Comparison of ENCODE assay signal across 1 cellular context in the genomic region with DNA sequence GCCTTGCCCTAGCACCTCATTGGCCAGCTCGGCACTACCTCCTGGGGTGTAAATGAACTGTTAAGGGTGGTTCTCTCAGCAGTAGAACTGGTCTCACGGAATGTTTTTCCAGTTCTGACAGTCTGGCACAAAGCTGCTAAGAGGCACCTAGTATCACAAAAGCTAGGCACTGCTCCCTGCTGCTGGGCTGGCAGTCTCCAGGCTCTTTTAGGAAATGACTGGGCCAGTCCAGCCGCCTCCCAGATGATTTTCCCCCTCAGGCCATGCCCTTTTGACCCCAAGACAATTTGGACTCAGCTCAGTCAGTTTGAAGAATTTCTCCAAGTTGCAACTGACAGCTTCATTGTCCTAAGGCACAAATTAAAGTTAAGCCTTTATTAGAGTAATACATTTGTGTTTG.
TF ChIP-seq lines count a peak whose summit lies in the region.

No MANE protein-coding gene starts in this region.

TF ChIP-seq in endothelial cell of umbilical vein, 7 proteins besides CTCF, POLR2A, EP300 and RAD21:
- TF ChIP-seq FOS (IDR thresholded peaks at IDR 0.05; ENCODE audit: borderline replicate concordance, insufficient read depth, low read length) (no peak), EZH2 (IDR thresholded peaks at IDR 0.05; ENCODE audit: borderline replicate concordance, low read depth, low read length, severe bottlenecking) (no peak), JUN (IDR thresholded peaks at IDR 0.05; ENCODE audit: borderline replicate concordance, insufficient read depth, insufficient read length, low read depth) (no peak), GATA2 (IDR thresholded peaks at IDR 0.05; ENCODE audit: insufficient read depth, insufficient read length, low read depth, low read length) (no peak), MYC (IDR thresholded peaks at IDR 0.05; ENCODE audit: low read depth, low read length) (no peak), POLR2AphosphoS5 (IDR thresholded peaks at IDR 0.05; ENCODE audit: insufficient read depth, low read depth, low read length) (no peak)
- TF ChIP-seq, protein P1, sequence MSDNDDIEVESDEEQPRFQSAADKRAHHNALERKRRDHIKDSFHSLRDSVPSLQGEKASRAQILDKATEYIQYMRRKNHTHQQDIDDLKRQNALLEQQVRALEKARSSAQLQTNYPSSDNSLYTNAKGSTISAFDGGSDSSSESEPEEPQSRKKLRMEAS (IDR thresholded peaks at IDR 0.05; ENCODE audit: insufficient read depth, insufficient read length) = no peak
